ENCODE assay signal across 8 cellular contexts in the genomic region with DNA sequence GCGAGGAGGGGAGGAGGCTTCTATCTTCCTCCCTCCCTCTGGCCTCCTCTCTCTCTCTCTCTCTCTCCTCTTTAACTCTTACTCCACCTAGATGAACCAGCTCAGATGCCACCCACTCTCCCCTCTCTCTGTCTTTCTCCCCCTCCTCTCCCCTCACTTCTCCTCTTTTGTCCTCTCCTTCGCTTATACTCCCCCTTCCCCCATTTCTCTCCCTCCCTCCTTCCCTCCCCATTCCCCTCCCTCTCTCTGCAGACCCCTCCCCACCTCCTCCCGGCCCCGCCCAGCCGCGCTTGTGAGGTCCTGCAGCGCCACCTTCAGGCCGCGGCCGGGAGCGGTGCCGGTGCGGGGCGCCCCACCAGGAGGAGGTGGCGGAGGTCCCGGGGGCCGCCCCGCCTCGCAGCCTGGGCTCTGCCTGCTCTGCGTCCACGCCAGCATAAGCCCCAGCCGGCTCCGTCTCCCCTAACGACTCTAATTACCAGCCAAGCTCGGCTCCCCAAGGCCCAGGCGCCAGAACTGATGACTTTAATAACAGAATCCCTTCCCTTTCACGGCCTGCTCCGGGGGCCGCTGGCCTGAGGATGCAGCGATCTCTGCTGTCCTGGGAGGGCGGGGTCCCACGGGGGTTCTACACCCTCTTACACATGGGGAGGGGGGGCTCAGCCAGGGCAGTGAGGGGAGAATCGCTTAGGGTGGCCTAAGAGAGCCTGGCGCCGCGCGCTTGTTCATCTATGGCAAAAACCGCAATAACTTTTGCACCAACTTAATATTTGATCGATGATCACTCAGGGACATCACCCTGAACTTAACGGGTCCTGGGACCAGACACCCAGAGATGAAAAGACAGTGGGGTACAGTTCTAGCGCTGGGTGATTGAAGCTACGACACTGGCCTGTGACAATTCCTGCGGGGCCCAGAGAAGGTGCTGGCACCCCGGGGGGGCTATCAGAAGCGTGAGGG.
A peak's percentile ranks its signal among the peaks of the same experiment; 100 is the strongest.
DNase-seq lines count a peak whose midpoint lies in the region; ATAC-seq, FAIRE-seq and TF ChIP-seq lines count a peak whose summit lies in the region.

No MANE protein-coding gene starts in this region.

- no peaks in the 10 kb centered on the region for H3K9me3 ChIP-seq in pancreas

- H3K27me3 Mint-ChIP-seq in WTC11 (ENCODE audit: low read depth), result peaks cover 3% of the 10 kb centered on the region

- 21 to 22% methylated on average over 41 to 45 of the region's 45 CpGs for WGBS in pancreas, 2 donors

- intact Hi-C loops in pancreas (cut with DNase I), result no loop called here

- H3K27me3 ChIP-seq in H7 (ENCODE audit: control insufficient read depth, insufficient read depth, low read length) (no peaks in the 10 kb centered on the region), pancreas (no peaks in the 10 kb centered on the region)

- no peak overlapping the region for H3K27ac Mint-ChIP-seq in WTC11

- peaks cover 2% of the 10 kb centered on the region; the same call in 1 of the 2 replicates for H3K36me3 Mint-ChIP-seq in WTC11

- peak; percentile 80 for TF ChIP-seq CTCF in WTC11 (IDR thresholded peaks at IDR 0.05)
- TF ChIP-seq CTCF in fibroblast of villous mesenchyme (IDR thresholded peaks at IDR 0.05; ENCODE audit: insufficient read depth, low read depth, low read length), result peak; percentile 75
- TF ChIP-seq CTCF in pancreas (IDR thresholded peaks at IDR 0.05), result peak in 3 of 4 donors; percentile 14 to 37 (median 27)

- peaks cover 15% of the 10 kb centered on the region for H3K4me1 Mint-ChIP-seq in WTC11

- DNase-seq in AG08396 (ENCODE audit: low spot score) (peak; percentile 80), H7 (peak; percentile 97), WTC11 (ENCODE audit: low spot score) (peak; percentile 94), fibroblast of villous mesenchyme (ENCODE audit: low read depth) (peak; percentile 49), pancreas (peak in 4 of 6 donors; percentile 11 to 81 (median 48)), DMS79 (lab: John Stamatoyannopoulos, UW) (no peak), OCI-M1 (lab: John Stamatoyannopoulos, UW) (no peak)

- H3K36me3 ChIP-seq in H7 (replicated peaks; ENCODE audit: control insufficient read depth, insufficient read depth, low read length) (no peaks in the 10 kb centered on the region), pancreas (no peaks in the 10 kb centered on the region)

- CTCF ChIA-PET in WTC11 (lab: Charles Lee), result interaction anchor here (0.6 to 1.9 kb wide), 24 partner anchors 18 to 1022 kb away, joined by 3 to 25 read pairs (median 4); no protein-coding TSS in a partner anchor

- no peak for FAIRE-seq in pancreas (lab: Jason Lieb, UNC)

- H3K27ac ChIP-seq in pancreas, result no peak overlapping the region

- POLR2A ChIA-PET in WTC11 (lab: Charles Lee), result no interaction called here

- H3K4me3 ChIP-seq in H7 (ENCODE audit: insufficient read depth, low read depth, low read length), result peak overlapping the region; percentile 32
- H3K4me3 ChIP-seq in fibroblast of villous mesenchyme (ENCODE audit: low read depth, low read length), result no peak overlapping the region
- H3K4me3 ChIP-seq in pancreas, result no peak overlapping the region

- ATAC-seq in WTC11 (peak; percentile 74), pancreas (peak in 3 of 4 donors; percentile 60 to 74 (median 69)), GM21619 (IDR thresholded peaks at IDR 0.05; ENCODE audit: unreplicated experiment) (no peak)

- peak overlapping the region; percentile 61 for H3K4me3 Mint-ChIP-seq in WTC11

- peaks cover 0 to 3% (median 0%) of the 10 kb centered on the region in 3 donors for H3K4me1 ChIP-seq in pancreas

- H3K9me3 Mint-ChIP-seq in WTC11, result peaks cover 4% of the 10 kb centered on the region

TF ChIP-seq in WTC11, 78 proteins besides CTCF, POLR2A, EP300 and RAD21:
- TF ChIP-seq SP1 (CRISPR knock-in tag; conservative IDR thresholded peaks at IDR 0.05) (peak; percentile 96), TEAD4 (CRISPR knock-in tag; IDR thresholded peaks at IDR 0.05) (no peak), JAZF1 (CRISPR knock-in tag; IDR thresholded peaks at IDR 0.05) (no peak), ZNF416 (CRISPR knock-in tag; IDR thresholded peaks at IDR 0.05) (no peak), ETV6 (CRISPR knock-in tag; IDR thresholded peaks at IDR 0.05) (no peak), ZNF317 (CRISPR knock-in tag; IDR thresholded peaks at IDR 0.05; ENCODE audit: borderline replicate concordance, low read depth) (no peak), FOXK1 (CRISPR knock-in tag; IDR thresholded peaks at IDR 0.05) (no peak)
- TF ChIP-seq, protein P1, sequence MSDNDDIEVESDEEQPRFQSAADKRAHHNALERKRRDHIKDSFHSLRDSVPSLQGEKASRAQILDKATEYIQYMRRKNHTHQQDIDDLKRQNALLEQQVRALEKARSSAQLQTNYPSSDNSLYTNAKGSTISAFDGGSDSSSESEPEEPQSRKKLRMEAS (CRISPR knock-in tag; IDR thresholded peaks at IDR 0.05), result 0 out of 2 replicates have a peak, but pooled peaks have one; percentile 34
- TF ChIP-seq, protein P2, sequence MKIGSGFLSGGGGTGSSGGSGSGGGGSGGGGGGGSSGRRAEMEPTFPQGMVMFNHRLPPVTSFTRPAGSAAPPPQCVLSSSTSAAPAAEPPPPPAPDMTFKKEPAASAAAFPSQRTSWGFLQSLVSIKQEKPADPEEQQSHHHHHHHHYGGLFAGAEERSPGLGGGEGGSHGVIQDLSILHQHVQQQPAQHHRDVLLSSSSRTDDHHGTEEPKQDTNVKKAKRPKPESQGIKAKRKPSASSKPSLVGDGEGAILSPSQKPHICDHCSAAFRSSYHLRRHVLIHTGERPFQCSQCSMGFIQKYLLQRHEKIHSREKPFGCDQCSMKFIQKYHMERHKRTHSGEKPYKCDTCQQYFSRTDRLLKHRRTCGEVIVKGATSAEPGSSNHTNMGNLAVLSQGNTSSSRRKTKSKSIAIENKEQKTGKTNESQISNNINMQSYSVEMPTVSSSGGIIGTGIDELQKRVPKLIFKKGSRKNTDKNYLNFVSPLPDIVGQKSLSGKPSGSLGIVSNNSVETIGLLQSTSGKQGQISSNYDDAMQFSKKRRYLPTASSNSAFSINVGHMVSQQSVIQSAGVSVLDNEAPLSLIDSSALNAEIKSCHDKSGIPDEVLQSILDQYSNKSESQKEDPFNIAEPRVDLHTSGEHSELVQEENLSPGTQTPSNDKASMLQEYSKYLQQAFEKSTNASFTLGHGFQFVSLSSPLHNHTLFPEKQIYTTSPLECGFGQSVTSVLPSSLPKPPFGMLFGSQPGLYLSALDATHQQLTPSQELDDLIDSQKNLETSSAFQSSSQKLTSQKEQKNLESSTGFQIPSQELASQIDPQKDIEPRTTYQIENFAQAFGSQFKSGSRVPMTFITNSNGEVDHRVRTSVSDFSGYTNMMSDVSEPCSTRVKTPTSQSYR (CRISPR knock-in tag; IDR thresholded peaks at IDR 0.05), result no peak
- TF ChIP-seq, protein P3, sequence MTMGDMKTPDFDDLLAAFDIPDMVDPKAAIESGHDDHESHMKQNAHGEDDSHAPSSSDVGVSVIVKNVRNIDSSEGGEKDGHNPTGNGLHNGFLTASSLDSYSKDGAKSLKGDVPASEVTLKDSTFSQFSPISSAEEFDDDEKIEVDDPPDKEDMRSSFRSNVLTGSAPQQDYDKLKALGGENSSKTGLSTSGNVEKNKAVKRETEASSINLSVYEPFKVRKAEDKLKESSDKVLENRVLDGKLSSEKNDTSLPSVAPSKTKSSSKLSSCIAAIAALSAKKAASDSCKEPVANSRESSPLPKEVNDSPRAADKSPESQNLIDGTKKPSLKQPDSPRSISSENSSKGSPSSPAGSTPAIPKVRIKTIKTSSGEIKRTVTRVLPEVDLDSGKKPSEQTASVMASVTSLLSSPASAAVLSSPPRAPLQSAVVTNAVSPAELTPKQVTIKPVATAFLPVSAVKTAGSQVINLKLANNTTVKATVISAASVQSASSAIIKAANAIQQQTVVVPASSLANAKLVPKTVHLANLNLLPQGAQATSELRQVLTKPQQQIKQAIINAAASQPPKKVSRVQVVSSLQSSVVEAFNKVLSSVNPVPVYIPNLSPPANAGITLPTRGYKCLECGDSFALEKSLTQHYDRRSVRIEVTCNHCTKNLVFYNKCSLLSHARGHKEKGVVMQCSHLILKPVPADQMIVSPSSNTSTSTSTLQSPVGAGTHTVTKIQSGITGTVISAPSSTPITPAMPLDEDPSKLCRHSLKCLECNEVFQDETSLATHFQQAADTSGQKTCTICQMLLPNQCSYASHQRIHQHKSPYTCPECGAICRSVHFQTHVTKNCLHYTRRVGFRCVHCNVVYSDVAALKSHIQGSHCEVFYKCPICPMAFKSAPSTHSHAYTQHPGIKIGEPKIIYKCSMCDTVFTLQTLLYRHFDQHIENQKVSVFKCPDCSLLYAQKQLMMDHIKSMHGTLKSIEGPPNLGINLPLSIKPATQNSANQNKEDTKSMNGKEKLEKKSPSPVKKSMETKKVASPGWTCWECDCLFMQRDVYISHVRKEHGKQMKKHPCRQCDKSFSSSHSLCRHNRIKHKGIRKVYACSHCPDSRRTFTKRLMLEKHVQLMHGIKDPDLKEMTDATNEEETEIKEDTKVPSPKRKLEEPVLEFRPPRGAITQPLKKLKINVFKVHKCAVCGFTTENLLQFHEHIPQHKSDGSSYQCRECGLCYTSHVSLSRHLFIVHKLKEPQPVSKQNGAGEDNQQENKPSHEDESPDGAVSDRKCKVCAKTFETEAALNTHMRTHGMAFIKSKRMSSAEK (CRISPR knock-in tag; IDR thresholded peaks at IDR 0.05; ENCODE audit: borderline replicate concordance), result no peak
- TF ChIP-seq, protein P4, sequence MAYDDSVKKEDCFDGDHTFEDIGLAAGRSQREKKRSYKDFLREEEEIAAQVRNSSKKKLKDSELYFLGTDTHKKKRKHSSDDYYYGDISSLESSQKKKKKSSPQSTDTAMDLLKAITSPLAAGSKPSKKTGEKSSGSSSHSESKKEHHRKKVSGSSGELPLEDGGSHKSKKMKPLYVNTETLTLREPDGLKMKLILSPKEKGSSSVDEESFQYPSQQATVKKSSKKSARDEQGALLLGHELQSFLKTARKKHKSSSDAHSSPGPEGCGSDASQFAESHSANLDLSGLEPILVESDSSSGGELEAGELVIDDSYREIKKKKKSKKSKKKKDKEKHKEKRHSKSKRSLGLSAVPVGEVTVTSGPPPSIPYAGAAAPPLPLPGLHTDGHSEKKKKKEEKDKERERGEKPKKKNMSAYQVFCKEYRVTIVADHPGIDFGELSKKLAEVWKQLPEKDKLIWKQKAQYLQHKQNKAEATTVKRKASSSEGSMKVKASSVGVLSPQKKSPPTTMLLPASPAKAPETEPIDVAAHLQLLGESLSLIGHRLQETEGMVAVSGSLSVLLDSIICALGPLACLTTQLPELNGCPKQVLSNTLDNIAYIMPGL (CRISPR knock-in tag; IDR thresholded peaks at IDR 0.05), result 0 out of 2 replicates have a peak, but pooled peaks have one; percentile 36
- TF ChIP-seq, protein P5, sequence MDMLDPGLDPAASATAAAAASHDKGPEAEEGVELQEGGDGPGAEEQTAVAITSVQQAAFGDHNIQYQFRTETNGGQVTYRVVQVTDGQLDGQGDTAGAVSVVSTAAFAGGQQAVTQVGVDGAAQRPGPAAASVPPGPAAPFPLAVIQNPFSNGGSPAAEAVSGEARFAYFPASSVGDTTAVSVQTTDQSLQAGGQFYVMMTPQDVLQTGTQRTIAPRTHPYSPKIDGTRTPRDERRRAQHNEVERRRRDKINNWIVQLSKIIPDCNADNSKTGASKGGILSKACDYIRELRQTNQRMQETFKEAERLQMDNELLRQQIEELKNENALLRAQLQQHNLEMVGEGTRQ (CRISPR knock-in tag; IDR thresholded peaks at IDR 0.05), result no peak

Comparison
In these comparisons a context has a peak if more than half of its experiments do, and no peak if none do; other contexts are left out.
1. DNase-seq: peak in AG08396 (single experiment), H7 (single experiment), WTC11 (single experiment), fibroblast of villous mesenchyme (single experiment) and pancreas (4 of 6); none in DMS79 (single experiment) and OCI-M1 (single experiment).
2. CTCF ChIP-seq: peak in every context shown above with its lines; median percentile 80 in WTC11; 75 in fibroblast of villous mesenchyme; 27 in pancreas.